24 cellular contexts compared by ENCODE assay signal in genomic region chr2:129769402-129769991, GRCh38.
"Had no signal": no experiment of that assay in that cellular context is flagged by ENCODE, and none has a peak within 500 bp of the region (broad histone marks: within the 10 kb centered on the region; RNA-seq: fewer than 3 reads in every experiment).

No MANE protein-coding gene starts in this region.

- DNase-seq: activated CD4-positive, alpha-beta memory T cell treated with anti-CD3 and anti-CD28 coated beads, Interleukin-2, amount 10 ng/mL, durations not matched to agents 7 days and 5 days; activated CD4-positive, alpha-beta T cell treated with anti-CD3 and anti-CD28 coated beads for 36 hours; activated CD4-positive, alpha-beta T cell treated with anti-CD3 and anti-CD28 coated beads, Interleukin-2, amount 50 U/mL, for 1 hour; activated CD8-positive, alpha-beta memory T cell treated with anti-CD3 and anti-CD28 coated beads, Interleukin-2, amount 50 U/mL, for 4 hours; activated effector memory CD4-positive, alpha-beta T cell treated with Interleukin-2 at 50 U/mL for 16 hours; activated naive CD4-positive, alpha-beta T cell; activated T-cell treated with anti-CD3 and anti-CD28 coated beads, Interleukin-2, amount 50 U/mL, for 1 hour; NCI-H1092 treated with DMSO at 0.1 percent for 48 hours; NCI-H1417 treated with DMSO at 0.1 percent for 48 hours; NCI-H1694; NCI-H2029; NCI-H2107; NCI-H2171 treated with DMSO at 0.1 percent for 48 hours; NCI-H345; NCI-H510A; NCI-H526 treated with DMSO at 0.1 percent for 48 hours; NCI-H82; RPMI8226; T-cell had no signal

- H3K27ac ChIP-seq: KMS-11, SK-N-MC, VCaP had no signal

- H3K4me2 ChIP-seq: KMS-11 had no signal

- H3K4me3 ChIP-seq: SK-N-MC had no signal

- ATAC-seq: activated CD4-positive, alpha-beta T cell treated with anti-CD3 and anti-CD28 coated beads for 36 hours; Panc1; Right ventricle myocardium inferior; T-cell had no signal

- H3K9ac ChIP-seq: KMS-11 had no signal
